Comparison of ENCODE assay signal across 17 cellular contexts in genomic region chr1:92808353-92808752, GRCh38.
"Had no signal": no experiment of that assay in that cellular context is flagged by ENCODE, and none has a peak within 500 bp of the region (broad histone marks: within the 10 kb centered on the region; RNA-seq: fewer than 3 reads in every experiment).

No MANE protein-coding gene starts in this region.

- ATAC-seq: activated naive CD8-positive, alpha-beta T cell treated with anti-CD3 and anti-CD28 coated beads, Interleukin-2, amount 50 U/mL, for 24 hours; stimulated activated naive B cell treated with anti-CD40 and anti-IgM and Interleukin-4, amounts not matched to agents 10 μg/mL and 1 μg/mL and 100 μg/mL, for 72 hours had no signal

- H3K4me1 ChIP-seq: thyroid gland had no signal

- H3K36me3 ChIP-seq: left ventricle myocardium inferior, thyroid gland, WERI-Rb-1 had no signal

- H3K9me3 ChIP-seq: thyroid gland had no signal

- H3K27me3 ChIP-seq: thyroid gland had no signal

- H3K4me3 ChIP-seq: left ventricle myocardium inferior, thyroid gland had no signal

- H3K27ac ChIP-seq: left ventricle myocardium inferior, thyroid gland, WERI-Rb-1 had no signal

- DNase-seq: activated CD4-positive, alpha-beta T cell treated with anti-CD3 and anti-CD28 coated beads for 1 hour; activated CD8-positive, alpha-beta memory T cell treated with anti-CD3 and anti-CD28 coated beads for 24 hours; activated CD8-positive, alpha-beta memory T cell treated with anti-CD3 and anti-CD28 coated beads, Interleukin-2, amount 50 U/mL, for 48 hours; activated effector memory CD4-positive, alpha-beta T cell treated with Interleukin-2 at 50 U/mL for 16 hours; activated naive CD4-positive, alpha-beta T cell treated with anti-CD3 and anti-CD28 coated beads, Interleukin-2, amount 10 ng/mL, durations not matched to agents 7 days and 5 days; activated naive CD8-positive, alpha-beta T cell treated with anti-CD3 and anti-CD28 coated beads, Interleukin-2, amount 50 U/mL, for 24 hours; activated T-cell treated with anti-CD3 and anti-CD28 coated beads, Interleukin-2, amount 50 U/mL, for 48 hours; anterior cingulate cortex; effector CD8-positive, alpha-beta T cell; hypothalamus; left ventricle myocardium inferior; occipital lobe; retina; stimulated activated naive B cell treated with anti-CD40 and anti-IgM and Interleukin-4, amounts not matched to agents 10 μg/mL and 1 μg/mL and 100 μg/mL, for 72 hours; T-helper 2 cell; thyroid gland; WERI-Rb-1 had no signal
